Comparison of ENCODE assay signal across 8 cellular contexts in the genomic region with DNA sequence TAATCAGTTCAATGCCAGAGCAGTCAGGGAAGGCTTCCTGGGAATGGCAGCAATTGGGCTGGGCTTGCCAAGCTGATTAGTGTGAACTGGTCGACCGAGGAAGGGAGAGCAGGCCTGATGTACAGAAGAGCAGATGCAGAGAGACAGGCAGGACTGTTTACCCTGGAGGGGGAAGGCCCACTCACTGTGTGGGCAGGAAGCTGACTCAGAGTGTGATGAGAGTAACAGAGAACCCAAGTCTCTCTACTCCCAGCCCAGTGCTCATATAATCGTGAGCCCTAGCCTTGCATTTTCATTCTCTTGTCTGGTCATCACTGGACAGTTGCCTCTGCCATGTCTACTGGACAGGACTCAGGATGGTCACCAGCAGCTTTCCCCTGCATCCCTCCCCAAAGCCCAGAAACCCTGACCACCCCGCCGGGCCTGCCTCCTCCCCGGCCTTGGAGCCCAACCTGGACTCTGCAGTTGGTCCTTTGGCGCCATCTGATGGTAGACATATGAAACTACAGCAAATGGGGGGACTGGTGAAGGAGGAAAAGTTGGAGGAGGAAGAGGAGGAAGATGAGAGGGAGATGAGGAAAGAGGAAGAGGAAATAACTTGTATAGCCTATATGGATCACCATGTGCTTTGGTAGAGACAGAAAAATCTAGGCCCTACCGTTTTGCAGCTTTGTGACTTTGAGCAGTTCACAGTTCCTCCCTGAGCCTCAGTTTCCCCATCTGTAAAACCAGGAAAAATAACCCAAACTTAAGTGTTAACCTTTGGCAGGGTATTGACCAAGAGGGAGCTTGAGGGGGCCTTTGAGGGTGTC. TPM values are rescaled to one million over a fixed set of nuclear protein-coding genes. Genes with fewer than 3 reads are reported as not detected.
A peak's percentile ranks its signal among the peaks of the same experiment; 100 is the strongest.
DNase-seq lines count a peak whose midpoint lies in the region; ATAC-seq and TF ChIP-seq lines count a peak whose summit lies in the region.

No MANE protein-coding gene starts in this region.

- peaks cover 13% of the 10 kb centered on the region for H3K27me3 Mint-ChIP-seq in glutamatergic neuron (ENCODE audit: unreplicated experiment)

- H2BK120ac ChIP-seq in IMR-90 (ENCODE audit: low read depth, low read length) = peak overlapping the region; percentile 80

- H3K18ac ChIP-seq in IMR-90 (ENCODE audit: low read depth, low read length) = no peak overlapping the region; the same call in 1 of the 2 replicates

- peak overlapping the region; percentile 52; the same call in 1 of the 3 replicates for H2BK15ac ChIP-seq in IMR-90 (ENCODE audit: low read depth, low read length)

- peaks cover 29% of the 10 kb centered on the region for H3K4me1 Mint-ChIP-seq in glutamatergic neuron (ENCODE audit: low read depth, unreplicated experiment)

- H3K4me1 ChIP-seq in IMR-90 (ENCODE audit: control insufficient read depth, insufficient read depth, low read length) = peaks cover 5% of the 10 kb centered on the region; the same call in 1 of the 2 replicates
- no peaks in the 10 kb centered on the region for H3K4me1 ChIP-seq in SJCRH30

- in situ Hi-C loops in IMR-90 (cut with MboI; ENCODE audit: low sequenced_read_pairs) = no loop called here

- H2BK20ac ChIP-seq in IMR-90 (ENCODE audit: low read depth, low read length) = peak overlapping the region; percentile 71

- H2BK5ac ChIP-seq in IMR-90 (ENCODE audit: low read depth, low read length, poor library complexity, severe bottlenecking) = no peak overlapping the region

- H3K27ac Mint-ChIP-seq in glutamatergic neuron (ENCODE audit: unreplicated experiment) = no peak overlapping the region

- no TSS peak for BruUV-seq in IMR-90 (replicated peaks; lab: Mats Ljungman, UMichigan)

- H3K9me3 Mint-ChIP-seq in glutamatergic neuron (ENCODE audit: unreplicated experiment) = peaks cover 3% of the 10 kb centered on the region

- no CpG with 5 or more reads among the region's 8 CpGs for WGBS in IMR-90 (ENCODE audit: extremely low coverage in 2 of 2, insufficient read length in 1 of 2), 2 experiments

- peak overlapping the region; percentile 68 for H3K4ac ChIP-seq in IMR-90 (ENCODE audit: low read depth, low read length)

- H2AK5ac ChIP-seq in IMR-90 (ENCODE audit: low read depth, low read length) = peak overlapping the region; percentile 58; the same call in 1 of the 2 replicates

- peak overlapping the region in 1 of 2 experiments; percentile 38; a peak in 1 of 4 replicates for H4K8ac ChIP-seq in IMR-90 (ENCODE audit: low read depth in 2 of 2, low read length in 2 of 2)

- H3K36me3 Mint-ChIP-seq in glutamatergic neuron (ENCODE audit: unreplicated experiment) = no peaks in the 10 kb centered on the region

- H3K36me3 ChIP-seq in IMR-90 (ENCODE audit: control insufficient read depth, insufficient read depth, low read length) (no peaks in the 10 kb centered on the region), SJCRH30 (no peaks in the 10 kb centered on the region)

- H3K56ac ChIP-seq in IMR-90 (ENCODE audit: extremely low read depth, insufficient read depth, low read length) = no peak overlapping the region

- intact Hi-C loops in IMR-90 (cut with micrococcal nuclease) = loop anchor here (1.0 to 10.0 kb wide), 4 partner anchors 153 to 548 kb away; a partner anchor contains a TSS

- peak overlapping the region; percentile 66 for H3K4me2 ChIP-seq in IMR-90 (ENCODE audit: low read depth, low read length)

- no peak overlapping the region for H4K91ac ChIP-seq in IMR-90 (ENCODE audit: insufficient read depth, low read depth, low read length)

- TF ChIP-seq RAD21 in IMR-90 (IDR thresholded peaks at IDR 0.05; ENCODE audit: low read length) = peak; percentile 96

- no peak overlapping the region for H4K5ac ChIP-seq in IMR-90 (ENCODE audit: low read depth, low read length)

- H3K14ac ChIP-seq in IMR-90 (replicated peaks; ENCODE audit: low read depth, low read length) = 0 out of 2 replicates have a peak overlapping the region, but pooled peaks have one; percentile 38

- POLR2A ChIA-PET in IMR-90 (lab: Charles Lee; ENCODE audit: unreplicated experiment) = interaction anchor here (1.0 kb wide), 1 partner anchor 172 kb away, joined by 4 read pairs; no protein-coding TSS in a partner anchor

- H3K27ac ChIP-seq in IMR-90 (ENCODE audit: insufficient read depth, low read length) = peak overlapping the region; percentile 25; the same call in 1 of the 2 replicates
- no peak overlapping the region for H3K27ac ChIP-seq in SJCRH30

- no peak overlapping the region for H3K23ac ChIP-seq in IMR-90 (ENCODE audit: low read depth, low read length)

- ATAC-seq in GM19397 (IDR thresholded peaks at IDR 0.05; ENCODE audit: unreplicated experiment) (peak; percentile 61), IMR-90 (ENCODE audit: low read depth) (peak; percentile 87)

- H3K4me3 ChIP-seq in IMR-90 (ENCODE audit: insufficient read depth, low read depth, low read length) = 0 out of 2 replicates have a peak overlapping the region, but pooled peaks have one; percentile 5
- no peak overlapping the region for H3K4me3 ChIP-seq in SJCRH30

- H3K9me3 ChIP-seq in IMR-90 (ENCODE audit: control insufficient read depth, insufficient read depth, low read length) (no peaks in the 10 kb centered on the region), SJCRH30 (replicated peaks) (no peaks in the 10 kb centered on the region)

- CTCF ChIA-PET in IMR-90 (lab: Yijun Ruan, JAX) = interaction anchor here (0.6 to 5.4 kb wide), 18 partner anchors 15 to 476 kb away, joined by 3 to 70 read pairs (median 4); no protein-coding TSS in a partner anchor

- DNase-seq in COLO668 (lab: John Stamatoyannopoulos, UW; ENCODE audit: unreplicated experiment) (peak; percentile 58), IMR-90 (peak; percentile 88), SJCRH30 (peak; percentile 57 to 82), glutamatergic neuron (peak; percentile 76), retina (peak; percentile 76), cortex of kidney (lab: John Stamatoyannopoulos, UW) (no peak)
- DNase-seq in activated naive CD4-positive, alpha-beta T cell treated with Interleukin-2 at 50 U/mL for 16 hours = peak; percentile 76

- peak overlapping the region; percentile 91 for H2AFZ ChIP-seq in IMR-90 (replicated peaks; ENCODE audit: low read length, poor library complexity)

- H3K4me3 Mint-ChIP-seq in glutamatergic neuron (ENCODE audit: unreplicated experiment) = no peak overlapping the region

- no peaks in the 10 kb centered on the region; the same call in 1 of the 2 replicates for H3K9me1 ChIP-seq in IMR-90 (ENCODE audit: insufficient read depth, low read length)

- H3K79me1 ChIP-seq in IMR-90 (ENCODE audit: low read depth in 1 of 2, low read length in 2 of 2) = no peaks in the 10 kb centered on the region

- dilution Hi-C loops in IMR-90 (cut with HindIII; ENCODE audit: low sequenced_read_pairs, unreplicated experiment) = no loop called here

- no peak for TF ChIP-seq POLR2A in IMR-90 (IDR thresholded peaks at IDR 0.05; ENCODE audit: low read depth, low read length)

- H4K20me1 ChIP-seq in IMR-90 (ENCODE audit: insufficient read depth, low read length) = peaks cover 4% of the 10 kb centered on the region; the same call in 1 of the 2 replicates

- H3K27me3 ChIP-seq in IMR-90 (ENCODE audit: control insufficient read depth, insufficient read depth, low read length) (peaks cover 17% of the 10 kb centered on the region), SJCRH30 (peaks cover 8% of the 10 kb centered on the region)

- peak overlapping the region; percentile 83 for H2AK9ac ChIP-seq in IMR-90 (replicated peaks; ENCODE audit: low read depth, low read length, poor library complexity)

- TF ChIP-seq CTCF in IMR-90 (conservative IDR thresholded peaks at IDR 0.05; ENCODE audit: low read depth, low read length) (peak; percentile 95), glutamatergic neuron (IDR thresholded peaks at IDR 0.05; ENCODE audit: partially characterized antibody, unreplicated experiment) (peak; percentile 94)

- peak overlapping the region; percentile 18 for H3K9ac ChIP-seq in IMR-90 (ENCODE audit: low read depth, low read length)

TF ChIP-seq in IMR-90, 13 proteins besides CTCF, POLR2A, EP300 and RAD21 (continues in another document):
- TF ChIP-seq RCOR1 (IDR thresholded peaks at IDR 0.05; ENCODE audit: insufficient replicate concordance, low read length) (no peak), CHD1 (IDR thresholded peaks at IDR 0.05; ENCODE audit: low read depth, low read length) (no peak), MXI1 (IDR thresholded peaks at IDR 0.05; ENCODE audit: borderline replicate concordance, low read depth, low read length) (0 out of 2 replicates have a peak, but pooled peaks have one; percentile 32), MAFK (IDR thresholded peaks at IDR 0.05; ENCODE audit: low read depth, low read length) (no peak), NFE2L2 (IDR thresholded peaks at IDR 0.05; ENCODE audit: low read depth, low read length) (no peak), MAZ (IDR thresholded peaks at IDR 0.05; ENCODE audit: borderline replicate concordance, low read depth, low read length) (peak; percentile 76), SMC3 (IDR thresholded peaks at IDR 0.05; ENCODE audit: low read depth, low read length) (peak; percentile 92), CEBPB (IDR thresholded peaks at IDR 0.05; ENCODE audit: low read depth, low read length) (no peak), RFX5 (IDR thresholded peaks at IDR 0.05; ENCODE audit: low read depth, low read length) (no peak), BHLHE40 (IDR thresholded peaks at IDR 0.05; ENCODE audit: low read depth, low read length) (peak; percentile 11; the same call in 1 of the 2 replicates)
- TF ChIP-seq, protein P1, sequence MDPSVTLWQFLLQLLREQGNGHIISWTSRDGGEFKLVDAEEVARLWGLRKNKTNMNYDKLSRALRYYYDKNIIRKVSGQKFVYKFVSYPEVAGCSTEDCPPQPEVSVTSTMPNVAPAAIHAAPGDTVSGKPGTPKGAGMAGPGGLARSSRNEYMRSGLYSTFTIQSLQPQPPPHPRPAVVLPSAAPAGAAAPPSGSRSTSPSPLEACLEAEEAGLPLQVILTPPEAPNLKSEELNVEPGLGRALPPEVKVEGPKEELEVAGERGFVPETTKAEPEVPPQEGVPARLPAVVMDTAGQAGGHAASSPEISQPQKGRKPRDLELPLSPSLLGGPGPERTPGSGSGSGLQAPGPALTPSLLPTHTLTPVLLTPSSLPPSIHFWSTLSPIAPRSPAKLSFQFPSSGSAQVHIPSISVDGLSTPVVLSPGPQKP (IDR thresholded peaks at IDR 0.05; ENCODE audit: borderline replicate concordance, low read depth, low read length) = no peak

RNA-seq across cellular contexts. Expression of a gene that starts 43.4 kb away (rescaled TPM):
- total RNA-seq in IMR-90 (2012; rRNA removed) = 1.7 and 2.2 TPM in 2 replicates
- polyA plus RNA-seq in IMR-90 (2012; rRNA removed) = 2.2 and 2.7 TPM in 2 replicates
- polyA plus RNA-seq in IMR-90 (2012; cell fraction: cytosol; rRNA removed) = 1.4 and 2.7 TPM in 2 replicates
- polyA plus RNA-seq in IMR-90 (2012; cell fraction: nucleus; rRNA removed; ENCODE audit: low replicate concordance) = 4.6 and 5.9 TPM in 2 replicates
- 13.1 and 14.7 TPM in 2 replicates for total RNA-seq in SJCRH30 (2014; rRNA removed; shearing (Covaris generic))
- total RNA-seq in glutamatergic neuron (ENCODE audit: unreplicated experiment) = 7.5 TPM
